Comparison of ENCODE assay signal across 9 cellular contexts in the genomic region with DNA sequence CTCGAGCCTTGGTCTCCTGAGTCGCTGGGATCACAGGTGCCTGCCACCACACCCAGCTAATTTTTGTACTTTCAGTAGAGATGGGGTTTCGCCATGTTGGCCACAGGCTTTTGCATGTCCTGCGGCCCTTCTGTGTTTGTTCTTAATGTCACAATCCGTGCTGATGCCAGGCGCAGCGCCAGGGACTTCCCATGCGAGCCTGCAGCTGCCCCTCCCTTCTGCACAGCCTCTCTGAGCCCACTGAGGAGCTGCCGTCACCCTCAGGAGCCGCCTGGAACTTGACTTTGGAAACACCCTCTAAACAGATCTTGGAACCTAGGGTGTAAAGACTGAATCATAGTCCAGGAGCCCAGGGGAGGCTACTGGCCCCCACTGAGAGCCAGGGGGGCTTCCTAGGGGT. TPM values are rescaled to one million over a fixed set of nuclear protein-coding genes. Genes with fewer than 3 reads are reported as not detected.
DNase-seq lines count a peak whose midpoint lies in the region; ATAC-seq, FAIRE-seq and TF ChIP-seq lines count a peak whose summit lies in the region.
"Not testable (repeated sequence)": the region's sequence is repeated elsewhere in the genome, so short reads cannot be mapped to it uniquely, and the experiment has no call there.
"Had no signal": no experiment of that assay in that cellular context is flagged by ENCODE, and none has a peak within 500 bp of the region (broad histone marks: within the 10 kb centered on the region; RNA-seq: fewer than 3 reads in every experiment).

No MANE protein-coding gene starts in this region.

- FAIRE-seq in A549 (lab: Jason Lieb, UNC): not testable (repeated sequence)

- TF ChIP-seq RAD21 in A549 (conservative IDR thresholded peaks at IDR 0.05 in 1 of 2, IDR thresholded peaks at IDR 0.05 in 1 of 2): peak; percentile 22 to 39; a peak in 3 of 5 replicates

- not testable (repeated sequence) for H2BK15ac ChIP-seq in mesenchymal stem cell (ENCODE audit: low read depth, poor library complexity, severe bottlenecking)

- not testable (repeated sequence) for H2AFZ ChIP-seq in mesenchymal stem cell (ENCODE audit: low read depth, low read length)

- POLR2A ChIA-PET in A549 (lab: Yijun Ruan, JAX): not testable (repeated sequence)

- H2BK5ac ChIP-seq in mesenchymal stem cell (ENCODE audit: low read depth, low read length, poor library complexity, severe bottlenecking): not testable (repeated sequence)

- H3K27me3 ChIP-seq in adrenal gland; esophagus squamous epithelium; right atrium auricular region; mesenchymal stem cell (ENCODE audit: control insufficient read depth in 1 of 2, insufficient read depth in 1 of 2, low read length in 2 of 2); spleen (replicated peaks in 1 of 7): not testable (repeated sequence)

- peak; percentile 60 to 77 for ATAC-seq in A549

- H4K91ac ChIP-seq in mesenchymal stem cell (ENCODE audit: low read length): not testable (repeated sequence)

- not testable (repeated sequence) for H4K8ac ChIP-seq in mesenchymal stem cell (ENCODE audit: low read length)

- not testable (repeated sequence) for H2BK120ac ChIP-seq in mesenchymal stem cell (ENCODE audit: low read depth, low read length)

- H3K4me3 ChIP-seq in A549; adrenal gland; esophagus squamous epithelium; right atrium auricular region; mesenchymal stem cell (ENCODE audit: insufficient read depth in 1 of 2, low read depth in 1 of 2, low read length in 2 of 2); spleen: not testable (repeated sequence)

- not testable (repeated sequence) for H3K18ac ChIP-seq in mesenchymal stem cell (ENCODE audit: low read depth in 1 of 2, low read length in 2 of 2)

- H3K79me1 ChIP-seq in mesenchymal stem cell (replicated peaks; ENCODE audit: low read length, poor library complexity, severe bottlenecking): not testable (repeated sequence)

- DNase-seq in A549 (ENCODE audit: low read depth in 1 of 2, low spot score in 1 of 2) (peak; percentile 85 to 98), GM13977 (ENCODE audit: low spot score) (peak; percentile 1), NCI-H460 (ENCODE audit: extremely low read depth, low read depth) (peak; percentile 76), adrenal gland (peak in 5 of 7 donors; percentile 35 to 75 (median 54)), esophagus squamous epithelium (lab: John Stamatoyannopoulos, UW) (peak; percentile 40), right atrium auricular region (ENCODE audit: low spot score) (peak; percentile 81), mesenchymal stem cell (peak; percentile 6), spleen (peak; percentile 74)

- H3K9me3 ChIP-seq in A549; adrenal gland (replicated peaks in 1 of 3); esophagus squamous epithelium; right atrium auricular region; mesenchymal stem cell (ENCODE audit: control insufficient read depth, low read length); spleen: not testable (repeated sequence)

- H2BK12ac ChIP-seq in mesenchymal stem cell (ENCODE audit: low read length in 2 of 2): not testable (repeated sequence)

- not testable (repeated sequence) for TF ChIP-seq CTCF in A549 (IDR thresholded peaks at IDR 0.05); GM13977 (IDR thresholded peaks at IDR 0.05; ENCODE audit: extremely low read depth, insufficient read depth, missing control alignments); adrenal gland (IDR thresholded peaks at IDR 0.05); esophagus squamous epithelium (IDR thresholded peaks at IDR 0.05); right atrium auricular region (IDR thresholded peaks at IDR 0.05); spleen (IDR thresholded peaks at IDR 0.05 in 8 of 11, conservative IDR thresholded peaks at IDR 0.05 in 3 of 11)

- not testable (repeated sequence) for H3K4ac ChIP-seq in mesenchymal stem cell (ENCODE audit: low read depth in 1 of 2, low read length in 2 of 2)

- H3K27ac ChIP-seq in A549 (peak overlapping the region; percentile 97 to 99), esophagus squamous epithelium (peak overlapping the region; percentile 5 to 71 (median 58)), spleen (peak overlapping the region in 3 of 8 donors; percentile 15 to 28 (median 26))
- H3K27ac ChIP-seq in adrenal gland; right atrium auricular region; mesenchymal stem cell (ENCODE audit: low read length, poor library complexity, severe bottlenecking): not testable (repeated sequence)

- H3K4me2 ChIP-seq in A549: peak overlapping the region; percentile 86
- H3K4me2 ChIP-seq in mesenchymal stem cell (ENCODE audit: low read length, poor library complexity, severe bottlenecking): not testable (repeated sequence)

- TF ChIP-seq EP300 in A549 (IDR thresholded peaks at IDR 0.05): peak; percentile 55 to 85; a peak in 3 of 5 replicates

- H3K14ac ChIP-seq in mesenchymal stem cell (ENCODE audit: low read length in 2 of 2): not testable (repeated sequence)

- not testable (repeated sequence) for TF ChIP-seq POLR2A in A549 (IDR thresholded peaks at IDR 0.05; ENCODE audit: low read length); adrenal gland (IDR thresholded peaks at IDR 0.05); esophagus squamous epithelium (IDR thresholded peaks at IDR 0.05); spleen (IDR thresholded peaks at IDR 0.05)

- CTCF ChIA-PET in A549 (lab: Yijun Ruan, JAX): interaction anchor here (0.6 kb wide), 1 partner anchor 638 kb away, joined by 3 read pairs; no protein-coding TSS in a partner anchor

- H2AK5ac ChIP-seq in mesenchymal stem cell (ENCODE audit: low read length, severe bottlenecking): not testable (repeated sequence)

- not testable (repeated sequence) for H3K9ac ChIP-seq in mesenchymal stem cell (ENCODE audit: low read length)

- H3K36me3 ChIP-seq in adrenal gland (replicated peaks in 1 of 2); esophagus squamous epithelium; right atrium auricular region; mesenchymal stem cell (ENCODE audit: control insufficient read depth in 1 of 2, insufficient read depth in 2 of 2, low read depth in 1 of 2, low read length in 2 of 2); spleen: not testable (repeated sequence)

- not testable (repeated sequence) for H3K23ac ChIP-seq in mesenchymal stem cell (ENCODE audit: low read length in 2 of 2)

- in situ Hi-C loops in GM13977 (cut with MboI; ENCODE audit: low pct_unique_long_range_greater_than_20kb, low sequenced_read_pairs, unreplicated experiment): not testable (repeated sequence)

- H3K4me1 ChIP-seq in A549 (peaks cover 28% of the 10 kb centered on the region), esophagus squamous epithelium (peaks cover 4 to 18% (median 7%) of the 10 kb centered on the region in 3 donors)
- H3K4me1 ChIP-seq in adrenal gland (replicated peaks in 1 of 2); right atrium auricular region; mesenchymal stem cell (ENCODE audit: control insufficient read depth, insufficient read depth, low read depth, low read length); spleen: not testable (repeated sequence)

- intact Hi-C loops in adrenal gland (cut with DNase I); esophagus squamous epithelium (cut with DNase I); spleen (cut with DNase I; ENCODE audit: low total_unique reads): not testable (repeated sequence)

- 0% methylated on average over 10 of the region's 10 CpGs for WGBS in A549 (ENCODE audit: missing lambda C conversion rate)
- WGBS in adrenal gland, 4 donors: 73 to 84% (median 79%) methylated on average over 10 of the region's 10 CpGs
- WGBS in esophagus squamous epithelium, 2 donors: 23 to 49% methylated on average over 3 to 8 of the region's 10 CpGs
- WGBS in mesenchymal stem cell: 95% methylated on average over 8 of the region's 10 CpGs
- WGBS in spleen, 5 donors: 44 to 80% (median 72%) methylated on average over 9 to 10 of the region's 10 CpGs

RNA-seq across cellular contexts. Expression of a gene that starts 24.2 kb away (rescaled TPM):
- polyA plus RNA-seq in A549 (2011; rRNA removed) (not detected in 2 replicates), A549 (2017; fragmentation: RNase III; extraction: RNeasy Plus Mini Kit Qiagen cat#74134 plus additional on column Dnase treatment) (not detected in 3 replicates), adrenal gland (not detected), spleen (not detected)
- polyA plus RNA-seq in A549 (2012; cell fraction: cytosol; rRNA removed): not detected in 2 replicates
- polyA plus RNA-seq in A549 (2012; cell fraction: nucleus; rRNA removed): not detected in 2 replicates
- polyA minus RNA-seq in A549 (2011; rRNA and poly(A)+ RNA removed): not detected in 2 replicates
- 0.22 TPM in 1 of 2 replicates, not detected in the other for total RNA-seq in NCI-H460 (2014; rRNA removed; shearing (Covaris generic))
- polyA plus RNA-seq in NCI-H460 (2014; cell fraction: nucleus; rRNA removed): not detected in 2 replicates
- total RNA-seq in adrenal gland (not detected), esophagus squamous epithelium (not detected), right atrium auricular region (not detected), spleen (not detected)
- polyA plus RNA-seq in mesenchymal stem cell (2013, experiment 1 of 2): not detected
- not detected for polyA plus RNA-seq in mesenchymal stem cell (2013, experiment 2 of 2)
- total RNA-seq: smooth muscle cell had no signal
- polyA plus RNA-seq: smooth muscle cell had no signal

RNA-seq across cellular contexts. Expression of a gene that starts 54.4 kb away (rescaled TPM):
- not detected in 2 replicates for polyA plus RNA-seq in A549 (2011; rRNA removed)
- 0.04 TPM in 1 of 2 replicates, not detected in the other for polyA plus RNA-seq in A549 (2012; cell fraction: cytosol; rRNA removed)
- 0.05 and 0.11 TPM in 2 replicates for polyA plus RNA-seq in A549 (2012; cell fraction: nucleus; rRNA removed)
- not detected in 3 replicates for polyA plus RNA-seq in A549 (2017; fragmentation: RNase III; extraction: RNeasy Plus Mini Kit Qiagen cat#74134 plus additional on column Dnase treatment)
- polyA minus RNA-seq in A549 (2011; rRNA and poly(A)+ RNA removed): not detected in 2 replicates
- total RNA-seq in NCI-H460 (2014; rRNA removed; shearing (Covaris generic)): 0.40 TPM in 1 of 2 replicates, not detected in the other
- polyA plus RNA-seq in NCI-H460 (2014; cell fraction: nucleus; rRNA removed): 2.9 TPM in 1 of 2 replicates, not detected in the other
- total RNA-seq in adrenal gland: 1 to 10 TPM in 2 of 8 donors, under 1 TPM in 3, not detected in 3; 0.47 to 1.4 (median 0.72) TPM
- polyA plus RNA-seq in adrenal gland: under 1 TPM; 0.49 to 0.88 (median 0.61) TPM
- not detected for total RNA-seq in esophagus squamous epithelium
- not detected for total RNA-seq in right atrium auricular region
- polyA plus RNA-seq in mesenchymal stem cell (2013, experiment 1 of 2): 0.12 TPM
- 0.07 TPM for polyA plus RNA-seq in mesenchymal stem cell (2013, experiment 2 of 2)
- total RNA-seq in spleen: 1 to 10 TPM in 3 of 7 donors, under 1 TPM in 2, not detected in 2; 0.41 to 2.4 (median 1.4) TPM
- under 1 TPM; 0.32 to 0.48 (median 0.43) TPM for polyA plus RNA-seq in spleen
- total RNA-seq: smooth muscle cell had no signal

Comparison
In these comparisons a context has a peak if more than half of its experiments do, and no peak if none do; other contexts are left out.
1. DNase-seq: peak in every context shown above with its lines; median percentile 92 in A549; 81 in right atrium auricular region; 76 in NCI-H460; 74 in spleen; 54 in adrenal gland; 40 in esophagus squamous epithelium; 6 in mesenchymal stem cell; 1 in GM13977.